In the genomic region with DNA sequence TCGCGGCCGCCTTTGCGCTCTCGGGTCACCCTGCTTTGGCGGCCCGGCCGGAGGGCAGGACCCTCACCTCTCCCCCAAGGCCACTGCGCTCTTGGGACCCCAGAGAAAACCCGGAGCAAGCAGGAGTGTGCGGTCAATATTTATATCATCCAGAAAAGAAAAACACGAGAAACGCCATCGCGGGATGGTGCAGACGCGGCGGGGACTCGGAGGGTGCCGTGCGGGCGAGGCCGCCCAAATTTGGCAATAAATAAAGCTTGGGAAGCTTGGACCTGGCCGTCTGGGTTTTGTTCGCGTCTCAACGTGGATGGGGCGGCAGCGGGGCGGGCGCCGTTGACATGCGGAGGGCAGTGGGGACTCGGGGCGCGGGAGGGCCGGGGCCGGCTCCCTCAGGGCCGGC, we compare ENCODE assay signal across 18 cellular contexts. TPM values are rescaled to one million over a fixed set of nuclear protein-coding genes. Genes with fewer than 3 reads are reported as not detected.
DNase-seq lines count a peak whose midpoint lies in the region; ATAC-seq, FAIRE-seq and TF ChIP-seq lines count a peak whose summit lies in the region.
"Had no signal": no experiment of that assay in that cellular context is flagged by ENCODE, and none has a peak within 500 bp of the region (broad histone marks: within the 10 kb centered on the region; RNA-seq: fewer than 3 reads in every experiment).

No MANE protein-coding gene starts in this region.

- H3K79me1 ChIP-seq in H1 (ENCODE audit: low read depth, low read length), result no peaks in the 10 kb centered on the region; the same call in 1 of the 2 replicates

- H3K4me2 ChIP-seq in HCT116 (ENCODE audit: low read length) (peak overlapping the region; percentile 66), H1 (ENCODE audit: insufficient read depth in 1 of 2, low read depth in 2 of 2, low read length in 2 of 2) (no peak overlapping the region)
- H3K4me2 ChIP-seq: A549, BLaER1 had no signal

- no peak overlapping the region for H2BK5ac ChIP-seq in H1 (ENCODE audit: low read depth, low read length)

- no peaks in the 10 kb centered on the region for H3K23me2 ChIP-seq in H1 (ENCODE audit: low read depth, low read length)

- H3K79me2 ChIP-seq in HCT116 (ENCODE audit: insufficient read depth, low read length) (no peaks in the 10 kb centered on the region; the same call in 1 of the 2 replicates), H1 (ENCODE audit: control insufficient read depth in 1 of 2, insufficient read depth in 2 of 2, low read length in 2 of 2) (no peaks in the 10 kb centered on the region)

- peak overlapping the region; percentile 92 for H3K27ac ChIP-seq in HCT116 (ENCODE audit: low read depth, low read length)
- H3K27ac ChIP-seq in H1 (ENCODE audit: low read depth, low read length), result no peak overlapping the region
- H3K27ac ChIP-seq: A549, BLaER1 had no signal

- H3K4ac ChIP-seq in H1 (replicated peaks; ENCODE audit: insufficient read length, low read depth, low read length), result no peak overlapping the region

- H2BK120ac ChIP-seq in H1 (replicated peaks; ENCODE audit: low read depth, low read length), result no peak overlapping the region

- H3K18ac ChIP-seq in H1 (ENCODE audit: extremely low read depth, low read length), result no peak overlapping the region

- no peak overlapping the region for H2BK12ac ChIP-seq in H1 (ENCODE audit: low read depth, low read length)

- peaks cover 17 to 38% of the 10 kb centered on the region in 2 experiments for H3K4me1 ChIP-seq in HCT116 (ENCODE audit: control insufficient read depth in 1 of 2, insufficient read depth in 2 of 2, low read length in 2 of 2)
- peaks cover 0 to 2% (median 0%) of the 10 kb centered on the region in 4 experiments; a peak in 2 of 7 replicates for H3K4me1 ChIP-seq in H1 (replicated peaks in 1 of 4; ENCODE audit: control insufficient read depth in 3 of 4, insufficient read depth in 4 of 4, low read length in 3 of 4)

- H3K36me3 Mint-ChIP-seq in stimulated activated naive B cell treated with anti-CD40 and anti-IgM and Interleukin-4, amounts not matched to agents 10 μg/mL and 1 μg/mL and 100 μg/mL, for 72 hours, result peaks cover 5 to 9% of the 10 kb centered on the region in 2 donors
- H3K36me3 Mint-ChIP-seq: IgD-negative memory B cell had no signal

- no peak for TF ChIP-seq RAD21 in HCT116 (IDR thresholded peaks at IDR 0.05; ENCODE audit: low read depth)
- TF ChIP-seq RAD21 in H1 (IDR thresholded peaks at IDR 0.05 in 1 of 2, conservative IDR thresholded peaks at IDR 0.05 in 1 of 2; ENCODE audit: low read depth in 2 of 2, low read length in 2 of 2), result no peak

- H4K8ac ChIP-seq in H1 (ENCODE audit: extremely low read depth, insufficient read depth, low read length), result no peak overlapping the region

- peaks cover 0 to 5% of the 10 kb centered on the region in 2 donors for H3K4me1 Mint-ChIP-seq in stimulated activated naive B cell treated with anti-CD40 and anti-IgM and Interleukin-4, amounts not matched to agents 10 μg/mL and 1 μg/mL and 100 μg/mL, for 72 hours
- H3K4me1 Mint-ChIP-seq: IgD-negative memory B cell had no signal

- 94% methylated on average over 31 of the region's 39 CpGs; no CpG with 5 or more reads in 1 of the 2 experiments for WGBS in H1 (ENCODE audit: extremely low coverage in 1 of 2, insufficient coverage in 1 of 2, insufficient read length in 1 of 2, insufficient replicate concordance in 2 of 2, low coverage in 1 of 2, low lambda C conversion rate in 2 of 2, missing lambda C conversion rate in 1 of 2), 2 experiments

- H3K9me3 ChIP-seq in HCT116 (ENCODE audit: control insufficient read depth in 1 of 2, insufficient read depth in 1 of 2, low read depth in 1 of 2, low read length in 2 of 2) (no peaks in the 10 kb centered on the region), H1 (ENCODE audit: insufficient read depth in 2 of 2, low read depth in 1 of 2, low read length in 1 of 2) (no peaks in the 10 kb centered on the region)
- H3K9me3 ChIP-seq: A549, BLaER1 had no signal

- H3K27me3 ChIP-seq in HCT116 (ENCODE audit: insufficient read depth, low read length) (no peaks in the 10 kb centered on the region), H1 (replicated peaks in 1 of 4; ENCODE audit: control insufficient read depth in 3 of 4, extremely low read depth in 1 of 4, insufficient read depth in 3 of 4, low read length in 3 of 4) (no peaks in the 10 kb centered on the region)
- H3K27me3 ChIP-seq: BLaER1 had no signal

- H3K23ac ChIP-seq in H1 (ENCODE audit: insufficient read length), result no peak overlapping the region

- no peak overlapping the region for H2AFZ ChIP-seq in HCT116 (ENCODE audit: low read depth, low read length, poor library complexity, severe bottlenecking)
- H2AFZ ChIP-seq in H1 (ENCODE audit: low read length), result no peak overlapping the region

- no peak overlapping the region for H3K4me3 Mint-ChIP-seq in stimulated activated naive B cell treated with anti-CD40 and anti-IgM and Interleukin-4, amounts not matched to agents 10 μg/mL and 1 μg/mL and 100 μg/mL, for 72 hours
- H3K4me3 Mint-ChIP-seq: CD14-positive monocyte; CD4-positive, alpha-beta memory T cell; HFFc6; IgD-negative memory B cell had no signal

- H2AK5ac ChIP-seq in H1 (ENCODE audit: low read depth, low read length), result no peak overlapping the region

- H3K27ac Mint-ChIP-seq in stimulated activated naive B cell treated with anti-CD40 and anti-IgM and Interleukin-4, amounts not matched to agents 10 μg/mL and 1 μg/mL and 100 μg/mL, for 72 hours, result peak overlapping the region; percentile 84
- H3K27ac Mint-ChIP-seq: CD14-positive monocyte; CD4-positive, alpha-beta memory T cell; HFFc6; IgD-negative memory B cell had no signal

- H4K91ac ChIP-seq in H1 (replicated peaks; ENCODE audit: insufficient read length, low read length), result no peak overlapping the region

- no peaks in the 10 kb centered on the region for H3K9me2 ChIP-seq in HCT116 (ENCODE audit: insufficient read depth)

- no peaks in the 10 kb centered on the region for H3K27me3 Mint-ChIP-seq in stimulated activated naive B cell treated with anti-CD40 and anti-IgM and Interleukin-4, amounts not matched to agents 10 μg/mL and 1 μg/mL and 100 μg/mL, for 72 hours
- H3K27me3 Mint-ChIP-seq: CD4-positive, alpha-beta memory T cell; IgD-negative memory B cell had no signal

- intact Hi-C loops in HCT116 (cut with micrococcal nuclease), result no loop called here

- no peaks in the 10 kb centered on the region for H3K9me3 Mint-ChIP-seq in stimulated activated naive B cell treated with anti-CD40 and anti-IgM and Interleukin-4, amounts not matched to agents 10 μg/mL and 1 μg/mL and 100 μg/mL, for 72 hours
- H3K9me3 Mint-ChIP-seq: CD4-positive, alpha-beta memory T cell; HFFc6; IgD-negative memory B cell had no signal

- TF ChIP-seq POLR2A in HCT116 (IDR thresholded peaks at IDR 0.05; ENCODE audit: borderline replicate concordance, extremely low read depth, insufficient read depth, insufficient read length) (no peak), H1 (IDR thresholded peaks at IDR 0.05; ENCODE audit: control extremely low read depth in 1 of 2, low read depth in 2 of 2, low read length in 2 of 2) (no peak)

- H4K5ac ChIP-seq in H1 (ENCODE audit: insufficient read length, low read depth, low read length), result no peak overlapping the region

- H3K4me3 ChIP-seq in HCT116 (replicated peaks in 1 of 2; ENCODE audit: low read depth in 1 of 2, low read length in 2 of 2), result no peak overlapping the region
- H3K4me3 ChIP-seq in H1 (ENCODE audit: extremely low read depth in 1 of 4, insufficient read depth in 2 of 4, low read depth in 3 of 4, low read length in 4 of 4), result no peak overlapping the region
- H3K4me3 ChIP-seq: A549, BLaER1 had no signal

- no peak for ATAC-seq in HCT116
- ATAC-seq in stimulated activated naive B cell treated with anti-CD40 and anti-IgM and Interleukin-4, amounts not matched to agents 10 μg/mL and 1 μg/mL and 100 μg/mL, for 72 hours (replicated peaks), result no peak
- no peak for ATAC-seq in GM21390 (IDR thresholded peaks at IDR 0.05; ENCODE audit: unreplicated experiment)
- ATAC-seq: A549 had no signal

- H3K14ac ChIP-seq in H1 (ENCODE audit: insufficient read length), result no peak overlapping the region

- H2BK20ac ChIP-seq in H1 (ENCODE audit: low read length), result no peak overlapping the region

- peak overlapping the region; percentile 47 for H3K9ac ChIP-seq in HCT116 (ENCODE audit: low read length)
- no peak overlapping the region for H3K9ac ChIP-seq in H1 (replicated peaks in 1 of 4; ENCODE audit: extremely low read depth in 1 of 4, low read depth in 3 of 4, low read length in 3 of 4)
- H3K9ac ChIP-seq: BLaER1 had no signal

- H4K20me1 ChIP-seq in HCT116 (ENCODE audit: insufficient read depth) (no peaks in the 10 kb centered on the region), H1 (replicated peaks in 1 of 2; ENCODE audit: control insufficient read depth in 1 of 2, insufficient read depth in 2 of 2, low read length in 2 of 2) (peaks cover 8 to 15% of the 10 kb centered on the region in 2 experiments)

- H2BK15ac ChIP-seq in H1 (ENCODE audit: low read length), result no peak overlapping the region

- BruUV-seq in HCT116 (replicated peaks; lab: Mats Ljungman, UMichigan), result no TSS peak

- TF ChIP-seq EP300 in H1 (IDR thresholded peaks at IDR 0.05; ENCODE audit: borderline replicate concordance in 1 of 2, low read depth in 2 of 2, low read length in 2 of 2), result no peak

- in situ Hi-C loops in GM13976 (cut with MboI; ENCODE audit: low sequenced_read_pairs, unreplicated experiment), result no loop called here

- CTCF ChIA-PET in HCT116 (lab: Charles Lee), result interaction anchor here (0.6 to 1.3 kb wide), 4 partner anchors 9 to 115 kb away, joined by 3 to 5 read pairs (median 3); no protein-coding TSS in a partner anchor
- CTCF ChIA-PET in H1 (lab: Charles Lee; ENCODE audit: partially characterized antibody), result interaction anchor here (1.7 kb wide), 1 partner anchor 7 kb away, joined by 6 read pairs; no protein-coding TSS in a partner anchor

- RAD21 ChIA-PET in HCT116 (lab: Charles Lee; ENCODE audit: low non-redundant PET in 1 of 2, low total read pairs in 2 of 2, uncharacterized antibody in 2 of 2, unreplicated experiment in 2 of 2), result no interaction called here

- TF ChIP-seq CTCF in HCT116 (IDR thresholded peaks at IDR 0.05 in 2 of 3, conservative IDR thresholded peaks at IDR 0.05 in 1 of 3; ENCODE audit: borderline replicate concordance in 1 of 3, insufficient read depth in 1 of 3, low read depth in 2 of 3, low read length in 2 of 3) (no peak), H1 (IDR thresholded peaks at IDR 0.05; ENCODE audit: control extremely low read depth in 1 of 3, insufficient read depth in 1 of 3, low read depth in 1 of 3, low read length in 3 of 3) (no peak), GM13976 (IDR thresholded peaks at IDR 0.05; ENCODE audit: borderline replicate concordance, control extremely low read depth, extremely low read depth, insufficient read depth, missing control alignments) (no peak)

- no peak for FAIRE-seq in H1 (lab: Jason Lieb, UNC)
- FAIRE-seq: A549, H54, HTR-8/SVneo had no signal

- no peak for DNase-seq in HCT116 (ENCODE audit: low read depth, low spot score)
- DNase-seq in H1 (ENCODE audit: low read depth in 1 of 2, low spot score in 2 of 2), result no peak
- DNase-seq in stimulated activated naive B cell treated with anti-CD40 and anti-IgM and Interleukin-4, amounts not matched to agents 10 μg/mL and 1 μg/mL and 100 μg/mL, for 72 hours, result no peak
- no peak for DNase-seq in dermis blood vessel endothelial cell
- no peak for DNase-seq in GM13976 (ENCODE audit: low spot score)
- DNase-seq: CD4-positive, alpha-beta memory T cell; DMS79 treated with DMSO at 0.1 percent for 48 hours; GF-D8; HCEC 1CT; HFFc6; KG1 had no signal

- POLR2A ChIA-PET in HCT116 (lab: Charles Lee), result interaction anchor here (0.7 to 1.1 kb wide), 2 partner anchors 8 to 41 kb away, joined by 3 to 4 read pairs; partner anchors contain the start of gene CIRBP
- POLR2A ChIA-PET in H1 (lab: Charles Lee; ENCODE audit: partially characterized antibody), result interaction anchor here (1.0 to 2.4 kb wide), 13 partner anchors 10 to 292 kb away, joined by 3 to 16 read pairs (median 4); partner anchors contain the start of genes ATP5F1D, CBARP and CIRBP

- H3K56ac ChIP-seq in H1 (replicated peaks; ENCODE audit: insufficient read length, low read depth, low read length), result no peak overlapping the region

- H3K36me3 ChIP-seq in HCT116 (ENCODE audit: control insufficient read depth in 1 of 2, insufficient read depth in 2 of 2, low read length in 2 of 2), result peaks cover 0 to 3% of the 10 kb centered on the region in 2 experiments; a peak in 2 of 4 replicates
- H3K36me3 ChIP-seq in H1 (ENCODE audit: control insufficient read depth in 2 of 4, insufficient read depth in 4 of 4, low read length in 3 of 4), result peaks cover 2 to 65% (median 4%) of the 10 kb centered on the region in 4 experiments; a peak in 6 of 8 replicates

RNA-seq across cellular contexts. Expression of gene CBARP, which starts 9.6 kb away (rescaled TPM):
- total RNA-seq in HCT116 (2021; ENCODE audit: unreplicated experiment) (23.8 TPM), dermis blood vessel endothelial cell (2.7 and 2.8 TPM in 2 replicates)
- polyA plus RNA-seq in HCT116 (2012), result 11.1 and 11.8 TPM in 2 replicates
- 14.7 and 18.0 TPM in 2 replicates for total RNA-seq in H1 (2021; fragmentation: NEBNext Ultra II Directional; extraction: Animal tissue kit (Norgen Biotek cat#: 25700))
- 4.9 and 11.6 TPM in 2 replicates for polyA plus RNA-seq in H1 (2011; rRNA removed)
- 7.4 TPM for polyA plus RNA-seq in H1 (2011; cell fraction: cytosol; rRNA removed)
- 39.9 TPM for polyA plus RNA-seq in H1 (2011; cell fraction: nucleus; rRNA removed)
- 4.2 to 12.2 TPM (median 10.1 TPM) in 4 replicates for polyA plus RNA-seq in H1 (2012, experiment 1 of 2)
- 3.2 TPM for polyA plus RNA-seq in H1 (2012, experiment 2 of 2)
- polyA plus RNA-seq in H1 (2013, experiment 1 of 2), result 11.0 TPM
- polyA plus RNA-seq in H1 (2013, experiment 2 of 2), result 9.9 TPM
- 2.0 and 2.2 TPM in 2 replicates for polyA minus RNA-seq in H1 (2011; rRNA and poly(A)+ RNA removed)
- polyA minus RNA-seq in H1 (2011; cell fraction: cytosol; rRNA and poly(A)+ RNA removed), result 8.2 TPM
- 11.6 TPM for polyA minus RNA-seq in H1 (2011; cell fraction: nucleus; rRNA and poly(A)+ RNA removed)
- total RNA-seq: CD4-positive, alpha-beta memory T cell had no signal
- polyA plus RNA-seq: CD14-positive monocyte; CD4-positive, alpha-beta memory T cell; IgD-negative memory B cell had no signal

RNA-seq across cellular contexts. Expression of gene ATP5F1D, which starts 13.4 kb away (rescaled TPM):
- total RNA-seq in HCT116 (2021; ENCODE audit: unreplicated experiment) (428 TPM), dermis blood vessel endothelial cell (19.9 and 31.1 TPM in 2 replicates)
- 468 and 508 TPM in 2 replicates for polyA plus RNA-seq in HCT116 (2012)
- total RNA-seq in H1 (2021; fragmentation: NEBNext Ultra II Directional; extraction: Animal tissue kit (Norgen Biotek cat#: 25700)), result 174 and 182 TPM in 2 replicates
- 249 and 338 TPM in 2 replicates for polyA plus RNA-seq in H1 (2011; rRNA removed)
- 142 TPM for polyA plus RNA-seq in H1 (2011; cell fraction: cytosol; rRNA removed)
- 120 TPM for polyA plus RNA-seq in H1 (2011; cell fraction: nucleus; rRNA removed)
- 87.3 to 189 TPM (median 180 TPM) in 4 replicates for polyA plus RNA-seq in H1 (2012, experiment 1 of 2)
- polyA plus RNA-seq in H1 (2012, experiment 2 of 2), result 328 TPM
- polyA plus RNA-seq in H1 (2013, experiment 1 of 2), result 148 TPM
- 145 TPM for polyA plus RNA-seq in H1 (2013, experiment 2 of 2)
- polyA minus RNA-seq in H1 (2011; rRNA and poly(A)+ RNA removed), result 13.4 and 18.6 TPM in 2 replicates
- polyA minus RNA-seq in H1 (2011; cell fraction: cytosol; rRNA and poly(A)+ RNA removed), result 118 TPM
- 40.2 TPM for polyA minus RNA-seq in H1 (2011; cell fraction: nucleus; rRNA and poly(A)+ RNA removed)

RNA-seq across cellular contexts. Expression of gene MIDN, which starts 20.2 kb away (rescaled TPM):
- 146 TPM for total RNA-seq in HCT116 (2021; ENCODE audit: unreplicated experiment)
- polyA plus RNA-seq in HCT116 (2012), result 63.2 and 79.4 TPM in 2 replicates
- total RNA-seq in H1 (2021; fragmentation: NEBNext Ultra II Directional; extraction: Animal tissue kit (Norgen Biotek cat#: 25700)), result 159 and 166 TPM in 2 replicates
- polyA plus RNA-seq in H1 (2011; rRNA removed), result 39.8 and 86.0 TPM in 2 replicates
- polyA plus RNA-seq in H1 (2011; cell fraction: cytosol; rRNA removed), result 38.5 TPM
- polyA plus RNA-seq in H1 (2011; cell fraction: nucleus; rRNA removed), result 85.2 TPM
- 58.2 to 110 TPM (median 92.2 TPM) in 4 replicates for polyA plus RNA-seq in H1 (2012, experiment 1 of 2)
- polyA plus RNA-seq in H1 (2012, experiment 2 of 2), result 90.5 TPM
- 95.6 TPM for polyA plus RNA-seq in H1 (2013, experiment 1 of 2)
- 90.3 TPM for polyA plus RNA-seq in H1 (2013, experiment 2 of 2)
- 10.3 and 14.3 TPM in 2 replicates for polyA minus RNA-seq in H1 (2011; rRNA and poly(A)+ RNA removed)
- 86.0 TPM for polyA minus RNA-seq in H1 (2011; cell fraction: cytosol; rRNA and poly(A)+ RNA removed)
- polyA minus RNA-seq in H1 (2011; cell fraction: nucleus; rRNA and poly(A)+ RNA removed), result 55.2 TPM
- total RNA-seq in dermis blood vessel endothelial cell, result 22.1 and 27.9 TPM in 2 replicates

RNA-seq across cellular contexts. Expression of gene STK11, which starts 22.6 kb away (rescaled TPM):
- total RNA-seq in HCT116 (2021; ENCODE audit: unreplicated experiment), result 86.9 TPM
- polyA plus RNA-seq in HCT116 (2012), result 67.3 and 71.4 TPM in 2 replicates
- total RNA-seq in H1 (2021; fragmentation: NEBNext Ultra II Directional; extraction: Animal tissue kit (Norgen Biotek cat#: 25700)), result 70.7 and 75.2 TPM in 2 replicates
- 45.3 and 71.0 TPM in 2 replicates for polyA plus RNA-seq in H1 (2011; rRNA removed)
- 71.1 TPM for polyA plus RNA-seq in H1 (2011; cell fraction: cytosol; rRNA removed)
- 143 TPM for polyA plus RNA-seq in H1 (2011; cell fraction: nucleus; rRNA removed)
- polyA plus RNA-seq in H1 (2012, experiment 1 of 2), result 58.3 to 76.3 TPM (median 64.8 TPM) in 4 replicates
- polyA plus RNA-seq in H1 (2012, experiment 2 of 2), result 55.4 TPM
- polyA plus RNA-seq in H1 (2013, experiment 1 of 2), result 44.0 TPM
- polyA plus RNA-seq in H1 (2013, experiment 2 of 2), result 41.8 TPM
- polyA minus RNA-seq in H1 (2011; rRNA and poly(A)+ RNA removed), result 22.4 and 26.9 TPM in 2 replicates
- polyA minus RNA-seq in H1 (2011; cell fraction: cytosol; rRNA and poly(A)+ RNA removed), result 44.5 TPM
- polyA minus RNA-seq in H1 (2011; cell fraction: nucleus; rRNA and poly(A)+ RNA removed), result 46.0 TPM
- total RNA-seq in dermis blood vessel endothelial cell, result 107 and 108 TPM in 2 replicates

RNA-seq across cellular contexts. Expression of gene CIRBP, which starts 41.0 kb away (rescaled TPM):
- total RNA-seq in HCT116 (2021; ENCODE audit: unreplicated experiment) (276 TPM), dermis blood vessel endothelial cell (83.1 and 192 TPM in 2 replicates)
- polyA plus RNA-seq in HCT116 (2012), result 398 and 405 TPM in 2 replicates
- total RNA-seq in H1 (2021; fragmentation: NEBNext Ultra II Directional; extraction: Animal tissue kit (Norgen Biotek cat#: 25700)), result 175 TPM in 2 replicates
- polyA plus RNA-seq in H1 (2011; rRNA removed), result 199 and 331 TPM in 2 replicates
- polyA plus RNA-seq in H1 (2011; cell fraction: cytosol; rRNA removed), result 472 TPM
- 581 TPM for polyA plus RNA-seq in H1 (2011; cell fraction: nucleus; rRNA removed)
- 213 to 357 TPM (median 316 TPM) in 4 replicates for polyA plus RNA-seq in H1 (2012, experiment 1 of 2)
- 95.1 TPM for polyA plus RNA-seq in H1 (2012, experiment 2 of 2)
- 151 TPM for polyA plus RNA-seq in H1 (2013, experiment 1 of 2)
- 135 TPM for polyA plus RNA-seq in H1 (2013, experiment 2 of 2)
- polyA minus RNA-seq in H1 (2011; rRNA and poly(A)+ RNA removed), result 44.5 and 56.0 TPM in 2 replicates
- 77.4 TPM for polyA minus RNA-seq in H1 (2011; cell fraction: cytosol; rRNA and poly(A)+ RNA removed)
- 99.9 TPM for polyA minus RNA-seq in H1 (2011; cell fraction: nucleus; rRNA and poly(A)+ RNA removed)

Comparison
In these comparisons a context has a peak if more than half of its experiments do, and no peak if none do; other contexts are left out.
1. Of the 16 proteins assayed by ChIP-seq in both H1 and HCT116: peak only in H1: SRF; only in HCT116: none; in both: none; in neither: 15.